In genomic region chr1:220786337-220787068, GRCh38 we compare ENCODE assay signal across 7 cellular contexts. TPM values are rescaled to one million over a fixed set of nuclear protein-coding genes. Genes with fewer than 3 reads are reported as not detected.
DNase-seq lines count a peak whose midpoint lies in the region; ATAC-seq and TF ChIP-seq lines count a peak whose summit lies in the region.

MTARC1 (plus strand) TSS chr1:220786913; CDS start chr1:220786945, 32 bp downstream.

- peaks cover 13% of the 10 kb centered on the region for H3K4me1 ChIP-seq in cardiac muscle cell (ENCODE audit: low read depth)

- peak; percentile 24 for ATAC-seq in activated T-helper 17 cell treated with anti-CD3 and anti-CD28 coated beads, Interleukin-2, amount 50 U/mL, for 72 hours (replicated peaks)
- ATAC-seq in omental fat pad (ENCODE audit: low FRiP score) = peak; percentile 77

- H3K27me3 ChIP-seq in cardiac muscle cell = no peaks in the 10 kb centered on the region

- H3K27ac Mint-ChIP-seq in HFFc6 = no peak within 1 kb of the TSS
- no peak within 1 kb of the TSS for H3K27ac Mint-ChIP-seq in activated T-helper 17 cell treated with anti-CD3 and anti-CD28 coated beads, Interleukin-2, amount 50 U/mL, for 72 hours

- peak within 1 kb of the TSS; percentile 66 for H3K4me3 ChIP-seq in cardiac muscle cell

- H3K36me3 ChIP-seq in cardiac muscle cell = peaks cover 23% of the 10 kb centered on the region

- in situ Hi-C loops in GM13977 (cut with MboI; ENCODE audit: low pct_unique_long_range_greater_than_20kb, low sequenced_read_pairs, unreplicated experiment) = no loop called here

- peaks cover 4% of the 10 kb centered on the region for H3K27me3 Mint-ChIP-seq in HFFc6 (ENCODE audit: insufficient read depth)
- H3K27me3 Mint-ChIP-seq in activated T-helper 17 cell treated with anti-CD3 and anti-CD28 coated beads, Interleukin-2, amount 50 U/mL, for 72 hours = peaks cover 22% of the 10 kb centered on the region

- DNase-seq in GM13977 (ENCODE audit: low spot score) (peak; percentile 63), HFFc6 (peak; percentile 9), NCI-H146 treated with DMSO at 0.1 percent for 48 hours (lab: John Stamatoyannopoulos, UW; ENCODE audit: unreplicated experiment) (peak; percentile 64), cardiac muscle cell (ENCODE audit: low read depth in 1 of 2, low spot score in 1 of 2) (peak; percentile 76 to 90), omental fat pad (ENCODE audit: low spot score) (no peak), epidermal melanocyte (ENCODE audit: insufficient read length, low spot score) (no peak)

- peak within 1 kb of the TSS; percentile 79 for H3K4me3 Mint-ChIP-seq in HFFc6
- H3K4me3 Mint-ChIP-seq in activated T-helper 17 cell treated with anti-CD3 and anti-CD28 coated beads, Interleukin-2, amount 50 U/mL, for 72 hours = no peak within 1 kb of the TSS

- no peaks in the 10 kb centered on the region for H3K9me3 Mint-ChIP-seq in HFFc6
- H3K9me3 Mint-ChIP-seq in activated T-helper 17 cell treated with anti-CD3 and anti-CD28 coated beads, Interleukin-2, amount 50 U/mL, for 72 hours = no peaks in the 10 kb centered on the region

- TF ChIP-seq CTCF in GM13977 (IDR thresholded peaks at IDR 0.05; ENCODE audit: extremely low read depth, insufficient read depth, missing control alignments) = peak; percentile 11
- TF ChIP-seq CTCF in HFFc6 (IDR thresholded peaks at IDR 0.05) = peak; percentile 33; the same call in 1 of the 2 replicates
- no peak for TF ChIP-seq CTCF in cardiac muscle cell (IDR thresholded peaks at IDR 0.05; ENCODE audit: low read depth, low read length)
- TF ChIP-seq CTCF in omental fat pad (IDR thresholded peaks at IDR 0.05) = no peak

- H3K9me3 ChIP-seq in cardiac muscle cell (ENCODE audit: low read depth) = no peaks in the 10 kb centered on the region

- H3K4me1 Mint-ChIP-seq in HFFc6 (ENCODE audit: low read depth) = no peaks in the 10 kb centered on the region; the same call in 1 of the 2 replicates
- H3K4me1 Mint-ChIP-seq in activated T-helper 17 cell treated with anti-CD3 and anti-CD28 coated beads, Interleukin-2, amount 50 U/mL, for 72 hours = no peaks in the 10 kb centered on the region

- H3K27ac ChIP-seq in cardiac muscle cell = peak within 1 kb of the TSS; percentile 66

- H3K36me3 Mint-ChIP-seq in HFFc6 (ENCODE audit: low read depth) = no peaks in the 10 kb centered on the region
- H3K36me3 Mint-ChIP-seq in activated T-helper 17 cell treated with anti-CD3 and anti-CD28 coated beads, Interleukin-2, amount 50 U/mL, for 72 hours (ENCODE audit: low read depth) = no peaks in the 10 kb centered on the region

RNA-seq across cellular contexts. Expression of gene MTARC1, which starts in this region (rescaled TPM):
- total RNA-seq in HFFc6 (2021; fragmentation: NEBNext Ultra II Directional; extraction: Animal tissue kit (Norgen Biotek cat#: 25700)) = 1 to 10 TPM; 1.1 to 1.9 (median 1.7) TPM
- total RNA-seq in activated T-helper 17 cell treated with anti-CD3 and anti-CD28 coated beads, Interleukin-2, amount 50 U/mL, for 72 hours = under 1 TPM in 1 of 2 donors, not detected in 1; 0.11 TPM
- total RNA-seq in cardiac muscle cell (4.5 and 5.5 TPM in 2 replicates), omental fat pad (100 to 1,000 TPM in 3 of 4 donors, 10 to 100 TPM in 1; 87.2 to 394 (median 192) TPM)
- polyA plus RNA-seq in cardiac muscle cell = 15.8 and 16.3 TPM in 2 replicates

Comparison
In these comparisons a context has a peak if more than half of its experiments do, and no peak if none do; other contexts are left out.
1. RNA of gene MTARC1 (total RNA-seq): 87.2 to 394 TPM in omental fat pad; 4.5 to 5.5 TPM in cardiac muscle cell, 1.1 to 1.9 TPM in HFFc6 and 0.11 TPM in activated T-helper 17 cell treated with anti-CD3 and anti-CD28 coated beads, Interleukin-2, amount 50 U/mL, for 72 hours; every median in the first group is over 10 times any median in the second.
2. Peak in ATAC-seq in activated T-helper 17 cell treated with anti-CD3 and anti-CD28 coated beads, Interleukin-2, amount 50 U/mL, for 72 hours; RNA of the gene not detected or under 1 TPM.
3. DNase-seq: peak in GM13977 (single experiment), HFFc6 (single experiment), NCI-H146 treated with DMSO at 0.1 percent for 48 hours (single experiment) and cardiac muscle cell (2 of 2); none in omental fat pad (single experiment) and epidermal melanocyte (single experiment).
4. CTCF ChIP-seq: peak in GM13977 (single experiment) and HFFc6 (single experiment); none in cardiac muscle cell (single experiment) and omental fat pad (0 of 3).